ENCODE assay signal across 1 cellular context in the genomic region with DNA sequence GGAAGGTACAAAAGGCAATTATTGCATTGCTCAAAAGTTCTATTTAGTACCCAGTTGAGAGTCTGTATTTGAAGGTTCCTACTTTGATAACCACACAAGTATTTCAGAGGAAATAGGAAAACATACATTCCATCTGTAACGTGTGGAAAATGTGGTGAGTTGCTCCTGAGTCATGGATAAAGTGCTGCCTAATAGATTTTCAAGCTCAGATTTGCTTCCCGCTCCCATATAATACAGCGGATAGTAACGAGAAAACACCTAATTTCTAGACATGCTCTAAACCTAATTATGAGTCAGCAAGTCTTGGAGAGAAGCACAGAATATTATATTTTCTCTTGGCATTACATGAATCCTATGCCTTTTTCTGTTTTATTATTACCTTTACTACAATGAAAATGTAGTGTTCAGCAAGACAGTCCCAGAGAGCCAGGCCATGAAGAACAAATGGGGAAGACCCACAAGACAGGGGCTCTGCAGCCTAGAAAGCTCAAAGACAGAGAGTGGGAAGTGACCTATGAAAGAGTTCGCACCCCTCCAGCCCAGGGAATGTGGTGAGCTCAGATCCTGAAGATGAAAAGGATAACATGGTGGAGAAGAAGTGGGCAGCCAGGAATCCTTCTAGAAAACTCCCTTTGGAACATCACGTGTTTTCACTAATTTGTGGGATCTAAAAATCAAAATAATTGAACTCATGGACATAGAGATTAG.
TF ChIP-seq lines count a peak whose summit lies in the region.

No MANE protein-coding gene starts in this region.

TF ChIP-seq in SK-N-SH, 30 proteins besides CTCF, POLR2A, EP300 and RAD21 (continued from another document):
- TF ChIP-seq, protein P1, sequence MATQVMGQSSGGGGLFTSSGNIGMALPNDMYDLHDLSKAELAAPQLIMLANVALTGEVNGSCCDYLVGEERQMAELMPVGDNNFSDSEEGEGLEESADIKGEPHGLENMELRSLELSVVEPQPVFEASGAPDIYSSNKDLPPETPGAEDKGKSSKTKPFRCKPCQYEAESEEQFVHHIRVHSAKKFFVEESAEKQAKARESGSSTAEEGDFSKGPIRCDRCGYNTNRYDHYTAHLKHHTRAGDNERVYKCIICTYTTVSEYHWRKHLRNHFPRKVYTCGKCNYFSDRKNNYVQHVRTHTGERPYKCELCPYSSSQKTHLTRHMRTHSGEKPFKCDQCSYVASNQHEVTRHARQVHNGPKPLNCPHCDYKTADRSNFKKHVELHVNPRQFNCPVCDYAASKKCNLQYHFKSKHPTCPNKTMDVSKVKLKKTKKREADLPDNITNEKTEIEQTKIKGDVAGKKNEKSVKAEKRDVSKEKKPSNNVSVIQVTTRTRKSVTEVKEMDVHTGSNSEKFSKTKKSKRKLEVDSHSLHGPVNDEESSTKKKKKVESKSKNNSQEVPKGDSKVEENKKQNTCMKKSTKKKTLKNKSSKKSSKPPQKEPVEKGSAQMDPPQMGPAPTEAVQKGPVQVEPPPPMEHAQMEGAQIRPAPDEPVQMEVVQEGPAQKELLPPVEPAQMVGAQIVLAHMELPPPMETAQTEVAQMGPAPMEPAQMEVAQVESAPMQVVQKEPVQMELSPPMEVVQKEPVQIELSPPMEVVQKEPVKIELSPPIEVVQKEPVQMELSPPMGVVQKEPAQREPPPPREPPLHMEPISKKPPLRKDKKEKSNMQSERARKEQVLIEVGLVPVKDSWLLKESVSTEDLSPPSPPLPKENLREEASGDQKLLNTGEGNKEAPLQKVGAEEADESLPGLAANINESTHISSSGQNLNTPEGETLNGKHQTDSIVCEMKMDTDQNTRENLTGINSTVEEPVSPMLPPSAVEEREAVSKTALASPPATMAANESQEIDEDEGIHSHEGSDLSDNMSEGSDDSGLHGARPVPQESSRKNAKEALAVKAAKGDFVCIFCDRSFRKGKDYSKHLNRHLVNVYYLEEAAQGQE (IDR thresholded peaks at IDR 0.05; ENCODE audit: low read depth, low read length), result no peak
- TF ChIP-seq NFIC (IDR thresholded peaks at IDR 0.05; ENCODE audit: borderline replicate concordance) (no peak; the same call in 1 of the 2 replicates), PBX3 (IDR thresholded peaks at IDR 0.05) (peak; percentile 28; the same call in 1 of the 2 replicates), FOXM1 (IDR thresholded peaks at IDR 0.05; ENCODE audit: low read depth) (no peak), YY1 (IDR thresholded peaks at IDR 0.05; ENCODE audit: low read depth) (no peak), FOXJ3 (CRISPR knock-in tag; IDR thresholded peaks at IDR 0.05) (no peak), CHD2 (IDR thresholded peaks at IDR 0.05; ENCODE audit: low read length, partially characterized antibody) (no peak), GATA2 (CRISPR knock-in tag; IDR thresholded peaks at IDR 0.05) (no peak), ZBTB33 (IDR thresholded peaks at IDR 0.05; ENCODE audit: borderline replicate concordance, low read depth) (0 out of 2 replicates have a peak, but pooled peaks have one; percentile 19), TAF1 (IDR thresholded peaks at IDR 0.05; ENCODE audit: borderline replicate concordance, low read depth, low read length) (no peak), NRF1 (IDR thresholded peaks at IDR 0.05; ENCODE audit: low read depth, low read length) (no peak), MXI1 (IDR thresholded peaks at IDR 0.05; ENCODE audit: low read depth, low read length) (no peak), USF1 (IDR thresholded peaks at IDR 0.05; ENCODE audit: borderline replicate concordance, low read depth) (no peak), RXRA (IDR thresholded peaks at IDR 0.05; ENCODE audit: borderline replicate concordance, low read depth) (no peak), SIN3A (IDR thresholded peaks at IDR 0.05; ENCODE audit: borderline replicate concordance, low read depth, low read length) (no peak), TCF12 (IDR thresholded peaks at IDR 0.05) (peak; percentile 64), RFX5 (IDR thresholded peaks at IDR 0.05; ENCODE audit: low read length) (no peak), GABPA (IDR thresholded peaks at IDR 0.05; ENCODE audit: low read depth) (no peak), JUND (IDR thresholded peaks at IDR 0.05) (peak; percentile 61), FOSL2 (IDR thresholded peaks at IDR 0.05; ENCODE audit: borderline replicate concordance, low read depth) (peak; percentile 78), EZH2phosphoT487 (IDR thresholded peaks at IDR 0.05; ENCODE audit: borderline replicate concordance, low read depth) (no peak)
- TF ChIP-seq, protein P2, sequence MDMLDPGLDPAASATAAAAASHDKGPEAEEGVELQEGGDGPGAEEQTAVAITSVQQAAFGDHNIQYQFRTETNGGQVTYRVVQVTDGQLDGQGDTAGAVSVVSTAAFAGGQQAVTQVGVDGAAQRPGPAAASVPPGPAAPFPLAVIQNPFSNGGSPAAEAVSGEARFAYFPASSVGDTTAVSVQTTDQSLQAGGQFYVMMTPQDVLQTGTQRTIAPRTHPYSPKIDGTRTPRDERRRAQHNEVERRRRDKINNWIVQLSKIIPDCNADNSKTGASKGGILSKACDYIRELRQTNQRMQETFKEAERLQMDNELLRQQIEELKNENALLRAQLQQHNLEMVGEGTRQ (IDR thresholded peaks at IDR 0.05; ENCODE audit: borderline replicate concordance, low read depth, low read length), result no peak
